In the genomic region with DNA sequence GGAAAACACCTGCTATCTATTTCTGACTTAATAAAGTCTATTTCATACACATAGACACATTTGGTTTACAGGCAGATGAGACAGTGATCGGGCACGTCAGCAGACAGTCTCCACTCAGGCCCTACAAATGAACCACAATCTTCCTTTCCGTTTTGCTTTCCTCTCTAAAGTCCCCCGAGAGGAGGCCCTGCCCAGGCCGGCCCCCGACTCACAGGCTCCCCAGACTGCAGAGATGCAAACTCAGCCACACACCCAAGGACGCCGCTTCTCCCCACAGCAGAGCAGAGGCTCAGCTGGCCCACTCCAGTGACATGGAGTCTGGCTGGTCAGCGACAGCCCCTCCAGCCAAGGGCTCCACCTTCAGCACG, we compare ENCODE assay signal across 12 cellular contexts. TPM values are rescaled to one million over a fixed set of nuclear protein-coding genes. Genes with fewer than 3 reads are reported as not detected.
DNase-seq lines count a peak whose midpoint lies in the region; ATAC-seq lines count a peak whose summit lies in the region.
"Had no signal": no experiment of that assay in that cellular context is flagged by ENCODE, and none has a peak within 500 bp of the region (broad histone marks: within the 10 kb centered on the region; RNA-seq: fewer than 3 reads in every experiment).

No MANE protein-coding gene starts in this region.

- peak; percentile 78 for DNase-seq in activated effector memory CD4-positive, alpha-beta T cell treated with anti-CD3 and anti-CD28 coated beads, Interleukin-2, amount 50 U/mL, for 16 hours
- no peak for DNase-seq in activated effector memory CD4-positive, alpha-beta T cell treated with Interleukin-2 at 50 U/mL for 16 hours
- no peak for DNase-seq in activated T-cell treated with anti-CD3 and anti-CD28 coated beads, Interleukin-2, amount 50 U/mL, for 72 hours
- no peak for DNase-seq in NCI-H1417 (lab: John Stamatoyannopoulos, UW)
- DNase-seq: cortex of kidney, HCEC 1CT, mesenchymal stem cell, NCI-H2029 treated with DMSO at 0.1 percent for 48 hours had no signal

- no peaks in the 10 kb centered on the region for H3K27me3 Mint-ChIP-seq in activated T-cell treated with anti-CD3 and anti-CD28 coated beads, Interleukin-2, amount 50 U/mL, for 72 hours (ENCODE audit: low read depth)
- no peaks in the 10 kb centered on the region for H3K27me3 Mint-ChIP-seq in stimulated activated memory B cell treated with anti-CD40 and anti-IgM and Interleukin-4, amounts not matched to agents 10 μg/mL and 1 μg/mL and 100 μg/mL, for 72 hours

- peak overlapping the region; percentile 11 for H3K27ac Mint-ChIP-seq in activated T-cell treated with anti-CD3 and anti-CD28 coated beads, Interleukin-2, amount 50 U/mL, for 72 hours
- H3K27ac Mint-ChIP-seq in stimulated activated memory B cell treated with anti-CD40 and anti-IgM and Interleukin-4, amounts not matched to agents 10 μg/mL and 1 μg/mL and 100 μg/mL, for 72 hours: peak overlapping the region; percentile 91

- peaks cover 46% of the 10 kb centered on the region for H3K4me1 Mint-ChIP-seq in activated T-cell treated with anti-CD3 and anti-CD28 coated beads, Interleukin-2, amount 50 U/mL, for 72 hours (ENCODE audit: low read depth)
- H3K4me1 Mint-ChIP-seq in stimulated activated memory B cell treated with anti-CD40 and anti-IgM and Interleukin-4, amounts not matched to agents 10 μg/mL and 1 μg/mL and 100 μg/mL, for 72 hours: peaks cover 67% of the 10 kb centered on the region

- H3K36me3 Mint-ChIP-seq in activated T-cell treated with anti-CD3 and anti-CD28 coated beads, Interleukin-2, amount 50 U/mL, for 72 hours (ENCODE audit: insufficient read depth in 2 of 2): peaks cover 21 to 44% of the 10 kb centered on the region in 2 donors
- H3K36me3 Mint-ChIP-seq in stimulated activated memory B cell treated with anti-CD40 and anti-IgM and Interleukin-4, amounts not matched to agents 10 μg/mL and 1 μg/mL and 100 μg/mL, for 72 hours: peaks cover 68% of the 10 kb centered on the region

- H3K9me3 Mint-ChIP-seq in activated T-cell treated with anti-CD3 and anti-CD28 coated beads, Interleukin-2, amount 50 U/mL, for 72 hours: no peaks in the 10 kb centered on the region
- peaks cover 2% of the 10 kb centered on the region for H3K9me3 Mint-ChIP-seq in stimulated activated memory B cell treated with anti-CD40 and anti-IgM and Interleukin-4, amounts not matched to agents 10 μg/mL and 1 μg/mL and 100 μg/mL, for 72 hours

- peak; percentile 39 for ATAC-seq in HG02885 (IDR thresholded peaks at IDR 0.05; ENCODE audit: poor library complexity, unreplicated experiment)
- ATAC-seq in activated T-cell treated with anti-CD3 and anti-CD28 coated beads, Interleukin-2, amount 50 U/mL, for 72 hours (replicated peaks in 1 of 2): peak in 1 of 2 donors; percentile 22
- peak; percentile 86 for ATAC-seq in stimulated activated memory B cell treated with anti-CD40 and anti-IgM and Interleukin-4, amounts not matched to agents 10 μg/mL and 1 μg/mL and 100 μg/mL, for 72 hours
- no peak for ATAC-seq in GM19467 (IDR thresholded peaks at IDR 0.05; ENCODE audit: unreplicated experiment)
- ATAC-seq in GM18498 (IDR thresholded peaks at IDR 0.05; ENCODE audit: unreplicated experiment): no peak

- peak overlapping the region; percentile 67 to 84 for H3K4me3 Mint-ChIP-seq in activated T-cell treated with anti-CD3 and anti-CD28 coated beads, Interleukin-2, amount 50 U/mL, for 72 hours
- peak overlapping the region; percentile 71 for H3K4me3 Mint-ChIP-seq in stimulated activated memory B cell treated with anti-CD40 and anti-IgM and Interleukin-4, amounts not matched to agents 10 μg/mL and 1 μg/mL and 100 μg/mL, for 72 hours

RNA-seq across cellular contexts. Expression of a gene that starts 9.3 kb away (rescaled TPM):
- total RNA-seq in activated T-cell treated with anti-CD3 and anti-CD28 coated beads, Interleukin-2, amount 50 U/mL, for 72 hours: 10 to 100 TPM; 48.7 to 53.7 TPM

RNA-seq across cellular contexts. Expression of a gene that starts 37.8 kb away (rescaled TPM):
- 100 to 1,000 TPM; 123 to 171 TPM for total RNA-seq in activated T-cell treated with anti-CD3 and anti-CD28 coated beads, Interleukin-2, amount 50 U/mL, for 72 hours

RNA-seq across cellular contexts. Expression of a gene that starts 38.8 kb away (rescaled TPM):
- total RNA-seq in activated T-cell treated with anti-CD3 and anti-CD28 coated beads, Interleukin-2, amount 50 U/mL, for 72 hours: 10 to 100 TPM; 89.1 to 97.8 TPM

Comparison
In these comparisons a context has a peak if more than half of its experiments do, and no peak if none do; other contexts are left out.
1. ATAC-seq: peak in HG02885 (single experiment) and stimulated activated memory B cell treated with anti-CD40 and anti-IgM and Interleukin-4, amounts not matched to agents 10 μg/mL and 1 μg/mL and 100 μg/mL, for 72 hours (single experiment); none in GM19467 (single experiment) and GM18498 (single experiment).